In genomic region chr13:99289674-99290337, GRCh38 we compare ENCODE assay signal across 1 cellular context.
TF ChIP-seq lines count a peak whose summit lies in the region.

No MANE protein-coding gene starts in this region.

TF ChIP-seq in GM12878, 131 proteins besides CTCF, POLR2A, EP300 and RAD21:
- TF ChIP-seq KLF5 (IDR thresholded peaks at IDR 0.05; ENCODE audit: partially characterized antibody) (no peak), USF1 (IDR thresholded peaks at IDR 0.05; ENCODE audit: borderline replicate concordance, extremely low read length, insufficient read depth, low read depth, low read length) (peak; percentile 37)
